ENCODE assay signal across 24 cellular contexts in the genomic region with DNA sequence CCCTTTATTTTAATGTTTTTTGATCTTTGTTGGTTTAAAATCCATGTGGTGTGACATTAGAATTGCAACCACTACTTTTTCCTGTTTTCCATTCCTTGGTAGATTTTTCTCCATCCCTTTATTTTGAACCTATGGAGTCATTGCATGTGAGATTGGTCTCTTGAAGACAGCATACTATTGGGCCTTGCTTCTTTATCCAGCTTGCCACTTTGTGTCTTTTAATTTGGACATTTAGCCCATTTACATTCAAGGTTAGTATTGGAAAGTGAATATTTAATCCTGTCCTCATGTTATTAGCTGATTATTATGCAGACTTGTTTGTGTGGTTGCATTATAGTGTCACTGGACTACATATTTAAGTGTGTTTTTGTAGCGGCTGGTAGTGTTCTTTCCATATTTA.
"Had no signal": no experiment of that assay in that cellular context is flagged by ENCODE, and none has a peak within 500 bp of the region (broad histone marks: within the 10 kb centered on the region; RNA-seq: fewer than 3 reads in every experiment).

No MANE protein-coding gene starts in this region.

- H3K27ac ChIP-seq: stomach, suprapubic skin, testis, thoracic aorta, thyroid gland, tibial artery, tibial nerve, transverse colon, upper lobe of left lung, upper lobe of right lung, uterus, vagina had no signal

- H3K36me3 ChIP-seq: stomach, suprapubic skin, thoracic aorta, thyroid gland, tibial artery, tibial nerve, transverse colon, upper lobe of left lung, upper lobe of right lung, uterus, vagina had no signal

- H3K4me3 ChIP-seq: stomach, suprapubic skin, testis, thoracic aorta, thyroid gland, tibial artery, tibial nerve, transverse colon, upper lobe of left lung, upper lobe of right lung, uterus, vagina had no signal

- H3K9me3 ChIP-seq: testis, thyroid gland, uterus, vagina had no signal

- DNase-seq: stimulated activated CD4-positive, alpha-beta T cell treated with anti-CD3 and anti-CD28 coated beads, Interleukin-2, amount 100 ng/mL, for 48 hours; stimulated activated CD4-positive, alpha-beta T cell treated with anti-CD3 and anti-CD28 coated beads, Interleukin-4, amount 100 ng/mL, for 1 hour; stimulated activated CD4-positive, alpha-beta T cell treated with anti-CD3 and anti-CD28 coated beads, Interleukin-4, amount 100 ng/mL, for 24 hours; stimulated activated CD4-positive, alpha-beta T cell treated with anti-CD3 and anti-CD28 coated beads, Interleukin-4, amount 100 ng/mL, for 4 hours; stimulated activated CD8-positive, alpha-beta memory T cell treated with anti-CD3 and anti-CD28 coated beads, Interleukin-4, amount 100 ng/mL, for 48 hours; stimulated activated naive B cell treated with anti-CD40 and anti-IgM and Interleukin-4, amounts not matched to agents 10 μg/mL and 1 μg/mL and 100 μg/mL, for 72 hours; stimulated activated naive CD4-positive, alpha-beta T cell; stimulated activated naive CD4-positive, alpha-beta T cell treated with Interleukin-2 at 50 U/mL for 16 hours; stimulated activated naive CD8-positive, alpha-beta T cell treated with anti-CD3 and anti-CD28 coated beads, Interleukin-15, amount 100 ng/mL, for 72 hours; stimulated activated naive CD8-positive, alpha-beta T cell treated with anti-CD3 and anti-CD28 coated beads, Interleukin-15, Interleukin-2, amounts not matched to agents 100 U/mL and 50 U/mL, for 24 hours; stomach; substantia nigra; testis; thyroid gland; tibial artery; transverse colon; trophoblast cell; upper lobe of left lung; upper lobe of right lung; uterus had no signal

- H3K4me1 ChIP-seq: stomach, suprapubic skin, testis, thyroid gland, tibial artery, tibial nerve, transverse colon, upper lobe of left lung, upper lobe of right lung, uterus, vagina had no signal
